8 cellular contexts compared by ENCODE assay signal in the genomic region with DNA sequence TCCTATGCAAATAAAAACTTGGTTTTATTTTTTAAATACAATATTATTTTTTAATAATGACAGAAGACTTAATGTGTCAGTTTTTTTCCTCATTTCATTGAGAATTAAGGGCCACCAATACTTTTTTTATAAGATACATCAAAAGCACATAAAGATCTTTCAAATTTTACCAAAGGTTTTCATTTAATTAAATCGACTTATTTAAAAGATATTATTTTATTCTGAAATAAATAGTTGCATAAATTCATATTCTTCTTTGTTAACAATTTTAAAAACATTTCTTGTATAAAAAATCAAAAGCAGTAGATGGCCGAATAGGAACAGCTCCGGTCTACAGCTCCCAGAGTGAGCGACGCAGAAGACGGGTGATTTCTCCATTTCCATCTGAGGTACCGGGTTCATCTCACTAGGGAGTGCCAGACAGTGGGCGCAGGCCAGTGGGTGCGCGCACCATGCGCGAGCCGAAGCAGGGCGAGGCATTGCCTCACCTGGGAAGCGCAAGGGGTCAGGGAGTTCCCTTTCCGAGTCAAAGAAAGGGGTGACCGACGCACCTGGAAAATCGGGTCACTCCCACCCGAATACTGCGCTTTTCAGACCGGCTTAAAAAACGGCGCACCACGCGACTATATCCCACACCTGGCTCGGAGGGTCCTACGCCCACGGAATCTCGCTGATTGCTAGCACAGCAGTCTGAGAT.
A peak's percentile ranks its signal among the peaks of the same experiment; 100 is the strongest.
DNase-seq lines count a peak whose midpoint lies in the region; ATAC-seq and TF ChIP-seq lines count a peak whose summit lies in the region.
"Not testable (repeated sequence)": the region's sequence is repeated elsewhere in the genome, so short reads cannot be mapped to it uniquely, and the experiment has no call there.

No MANE protein-coding gene starts in this region.

- H3K79me2 ChIP-seq in Loucy (ENCODE audit: insufficient read depth, low read length) = not testable (repeated sequence)

- not testable (repeated sequence) for H3K27me3 ChIP-seq in Caco-2 (replicated peaks; ENCODE audit: control insufficient read depth, insufficient read depth, low read length); Loucy (ENCODE audit: insufficient read depth, low read length, poor library complexity, severe bottlenecking); neuronal stem cell (ENCODE audit: control insufficient read depth in 3 of 3, insufficient read depth in 3 of 3, low read depth in 1 of 3, low read length in 3 of 3); suprapubic skin

- not testable (repeated sequence) for H2BK15ac ChIP-seq in neuronal stem cell (ENCODE audit: low read length)

- peak overlapping the region; percentile 35 for H3K4me3 ChIP-seq in Caco-2 (ENCODE audit: low read depth, low read length)
- H3K4me3 ChIP-seq in Loucy (ENCODE audit: low read length, poor library complexity, severe bottlenecking) = peak overlapping the region; percentile 54
- H3K4me3 ChIP-seq in neuronal stem cell (ENCODE audit: low read length in 2 of 2) = peak overlapping the region; percentile 37 to 78
- H3K4me3 ChIP-seq in suprapubic skin = peak overlapping the region; percentile 34

- H3K36me3 Mint-ChIP-seq in Caco-2 (ENCODE audit: insufficient read depth, unreplicated experiment); WTC11; activated naive CD8-positive, alpha-beta T cell treated with anti-CD3 and anti-CD28 coated beads, Interleukin-2, amount 50 U/mL, for 24 hours (ENCODE audit: low read depth); endothelial cell (ENCODE audit: low read depth, unreplicated experiment); immature natural killer cell: not testable (repeated sequence)

- not testable (repeated sequence) for H4K8ac ChIP-seq in neuronal stem cell (ENCODE audit: low read depth, low read length)

- BruUV-seq in Caco-2 (replicated peaks; lab: Mats Ljungman, UMichigan) = not testable (repeated sequence)

- WGBS in neuronal stem cell (ENCODE audit: extremely low coverage in 2 of 2, insufficient read length in 2 of 2, insufficient replicate concordance in 1 of 2), 2 donors = no CpG with 5 or more reads among the region's 30 CpGs
- 16% methylated on average over 14 of the region's 30 CpGs for WGBS in suprapubic skin

- POLR2A ChIA-PET in Caco-2 (lab: Charles Lee); WTC11 (lab: Charles Lee): not testable (repeated sequence)

- H3K4me3 Mint-ChIP-seq in Caco-2 (ENCODE audit: unreplicated experiment) (peak overlapping the region; percentile 59), WTC11 (peak overlapping the region; percentile 70), endothelial cell (ENCODE audit: unreplicated experiment) (peak overlapping the region; percentile 84), immature natural killer cell (peak overlapping the region in 3 of 5 donors; percentile 9 to 52 (median 48))
- peak overlapping the region; percentile 65 for H3K4me3 Mint-ChIP-seq in activated naive CD8-positive, alpha-beta T cell treated with anti-CD3 and anti-CD28 coated beads, Interleukin-2, amount 50 U/mL, for 24 hours

- not testable (repeated sequence) for H3K27ac ChIP-seq in neuronal stem cell (replicated peaks; ENCODE audit: low read length); suprapubic skin

- not testable (repeated sequence) for H2AFZ ChIP-seq in Loucy (ENCODE audit: low read length); neuronal stem cell (ENCODE audit: low read length)

- ATAC-seq in WTC11; activated naive CD8-positive, alpha-beta T cell treated with anti-CD3 and anti-CD28 coated beads, Interleukin-2, amount 50 U/mL, for 24 hours: not testable (repeated sequence)

- H3K14ac ChIP-seq in neuronal stem cell (ENCODE audit: low read length) = not testable (repeated sequence)

- H3K4me1 ChIP-seq in Caco-2; Loucy (ENCODE audit: insufficient read depth, low read length, poor library complexity, severe bottlenecking); neuronal stem cell (ENCODE audit: control insufficient read depth in 2 of 2, insufficient read depth in 1 of 2, low read depth in 1 of 2, low read length in 2 of 2); suprapubic skin: not testable (repeated sequence)

- not testable (repeated sequence) for H2BK120ac ChIP-seq in neuronal stem cell (ENCODE audit: low read depth, low read length)

- intact Hi-C loops in Caco-2 (cut with micrococcal nuclease; ENCODE audit: unreplicated experiment) = not testable (repeated sequence)

- peak overlapping the region; percentile 58 for H3K4me2 ChIP-seq in Loucy (ENCODE audit: low read depth, low read length, poor library complexity, severe bottlenecking)
- H3K4me2 ChIP-seq in neuronal stem cell (ENCODE audit: insufficient read depth, low read length, poor library complexity, severe bottlenecking) = not testable (repeated sequence)

- not testable (repeated sequence) for TF ChIP-seq CTCF in Caco-2 (IDR thresholded peaks at IDR 0.05; ENCODE audit: insufficient read depth in 1 of 2, low read depth in 1 of 2, low read length in 1 of 2, severe bottlenecking in 1 of 2, unreplicated experiment in 1 of 2); Loucy (conservative IDR thresholded peaks at IDR 0.05; ENCODE audit: low read length); WTC11 (IDR thresholded peaks at IDR 0.05); endothelial cell (IDR thresholded peaks at IDR 0.05; ENCODE audit: unreplicated experiment); suprapubic skin (IDR thresholded peaks at IDR 0.05)

- not testable (repeated sequence) for TF ChIP-seq POLR2A in suprapubic skin (IDR thresholded peaks at IDR 0.05)

- peak overlapping the region; percentile 27 for H3K9ac ChIP-seq in Loucy (ENCODE audit: low read depth, low read length, poor library complexity, severe bottlenecking)
- H3K9ac ChIP-seq in neuronal stem cell (ENCODE audit: low read depth, low read length, poor library complexity) = not testable (repeated sequence)

- H3K36me3 ChIP-seq in Caco-2 (ENCODE audit: control insufficient read depth, insufficient read depth, low read length); Loucy (ENCODE audit: insufficient read depth, low read length); neuronal stem cell (replicated peaks in 1 of 2; ENCODE audit: control insufficient read depth in 2 of 2, insufficient read depth in 2 of 2, low read length in 2 of 2); suprapubic skin: not testable (repeated sequence)

- H3K4me1 Mint-ChIP-seq in Caco-2 (ENCODE audit: low read depth, unreplicated experiment); WTC11; activated naive CD8-positive, alpha-beta T cell treated with anti-CD3 and anti-CD28 coated beads, Interleukin-2, amount 50 U/mL, for 24 hours; endothelial cell (ENCODE audit: unreplicated experiment); immature natural killer cell: not testable (repeated sequence)

- CTCF ChIA-PET in Caco-2 (lab: Charles Lee); WTC11 (lab: Charles Lee): not testable (repeated sequence)

- H3F3A ChIP-seq in Loucy (ENCODE audit: low read depth) = not testable (repeated sequence)

- not testable (repeated sequence) for TF ChIP-seq EP300 in suprapubic skin (IDR thresholded peaks at IDR 0.05)

- H2BK12ac ChIP-seq in neuronal stem cell (ENCODE audit: low read length) = not testable (repeated sequence)

- H3K27me3 Mint-ChIP-seq in Caco-2 (ENCODE audit: insufficient read depth, unreplicated experiment); WTC11 (ENCODE audit: low read depth); activated naive CD8-positive, alpha-beta T cell treated with anti-CD3 and anti-CD28 coated beads, Interleukin-2, amount 50 U/mL, for 24 hours; endothelial cell (ENCODE audit: unreplicated experiment); immature natural killer cell (ENCODE audit: low read depth in 3 of 3): not testable (repeated sequence)

- H3K23ac ChIP-seq in neuronal stem cell (ENCODE audit: low read depth, low read length, poor library complexity) = not testable (repeated sequence)

- H3K18ac ChIP-seq in neuronal stem cell (ENCODE audit: low read length) = not testable (repeated sequence)

- not testable (repeated sequence) for H2AK5ac ChIP-seq in neuronal stem cell (ENCODE audit: low read depth, low read length)

- H3K9me2 ChIP-seq in Loucy (replicated peaks; ENCODE audit: low read depth, low read length) = not testable (repeated sequence)

- H4K20me1 ChIP-seq in Loucy (ENCODE audit: insufficient read depth, low read length, poor library complexity, severe bottlenecking) = not testable (repeated sequence)

- H4K91ac ChIP-seq in neuronal stem cell (ENCODE audit: low read depth, low read length, poor library complexity) = not testable (repeated sequence)

- DNase-seq in Caco-2; WTC11 (ENCODE audit: low spot score); activated naive CD8-positive, alpha-beta T cell treated with anti-CD3 and anti-CD28 coated beads, Interleukin-2, amount 50 U/mL, for 24 hours; endothelial cell (ENCODE audit: low spot score); immature natural killer cell; neuronal stem cell (ENCODE audit: low spot score); suprapubic skin (ENCODE audit: low spot score in 2 of 2): not testable (repeated sequence)

- not testable (repeated sequence) for H2BK5ac ChIP-seq in neuronal stem cell (ENCODE audit: low read length)

- not testable (repeated sequence) for H3K9me3 ChIP-seq in Caco-2; Loucy (ENCODE audit: insufficient read depth, low read depth, low read length); neuronal stem cell (replicated peaks in 1 of 2; ENCODE audit: control insufficient read depth in 2 of 2, insufficient read depth in 1 of 2, low read depth in 1 of 2, low read length in 2 of 2); suprapubic skin

- H3K27ac Mint-ChIP-seq in Caco-2 (ENCODE audit: unreplicated experiment); WTC11; activated naive CD8-positive, alpha-beta T cell treated with anti-CD3 and anti-CD28 coated beads, Interleukin-2, amount 50 U/mL, for 24 hours; endothelial cell (ENCODE audit: unreplicated experiment); immature natural killer cell: not testable (repeated sequence)

- H3K79me1 ChIP-seq in neuronal stem cell (ENCODE audit: low read depth, low read length) = not testable (repeated sequence)

- not testable (repeated sequence) for H3K9me3 Mint-ChIP-seq in Caco-2 (ENCODE audit: unreplicated experiment); WTC11; activated naive CD8-positive, alpha-beta T cell treated with anti-CD3 and anti-CD28 coated beads, Interleukin-2, amount 50 U/mL, for 24 hours; endothelial cell (ENCODE audit: unreplicated experiment); immature natural killer cell

- not testable (repeated sequence) for H3K4ac ChIP-seq in neuronal stem cell (ENCODE audit: low read length)
